ENCODE assay signal across 22 cellular contexts in the genomic region with DNA sequence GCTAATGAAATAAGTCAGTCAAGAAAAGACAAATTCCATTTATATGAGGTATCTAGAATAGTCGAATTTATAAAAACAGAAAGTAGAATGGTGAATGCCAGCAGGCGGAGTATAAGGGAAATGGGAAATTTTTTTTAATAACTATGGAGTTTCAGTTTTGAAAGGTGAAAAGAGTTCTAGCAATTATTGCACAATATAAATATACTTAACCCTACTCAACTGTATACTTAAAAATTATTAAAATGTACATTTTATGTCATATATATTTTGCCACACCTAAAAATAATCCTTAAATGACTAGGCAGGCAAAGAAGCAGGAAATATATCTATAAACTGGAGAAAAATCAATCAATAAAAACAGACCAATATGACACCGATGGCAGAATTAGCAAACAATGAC.
"Had no signal": no experiment of that assay in that cellular context is flagged by ENCODE, and none has a peak within 500 bp of the region (broad histone marks: within the 10 kb centered on the region; RNA-seq: fewer than 3 reads in every experiment).

No MANE protein-coding gene starts in this region.

- H3K27me3 ChIP-seq: dorsolateral prefrontal cortex, esophagus muscularis mucosa, gastroesophageal sphincter, heart left ventricle, hepatocyte, left lung had no signal

- ATAC-seq: foreskin keratinocyte; gastroesophageal sphincter; heart left ventricle; left cardiac atrium; left lung; left ventricle myocardium superior; lower lobe of right lung; mucosa of descending colon; naive thymus-derived CD8-positive, alpha-beta T cell had no signal

- DNase-seq: dermis blood vessel endothelial cell; dorsolateral prefrontal cortex; effector CD4-positive, alpha-beta T cell; effector memory CD4-positive, alpha-beta T cell; foreskin keratinocyte; heart left ventricle; hypothalamus; immature natural killer cell; left cardiac atrium; left lung; left ventricle myocardium superior; lower lobe of right lung; mesenchymal stem cell; mucosa of descending colon; naive B cell; naive thymus-derived CD8-positive, alpha-beta T cell had no signal

- H3K4me2 ChIP-seq: hepatocyte had no signal

- H3K36me3 ChIP-seq: esophagus muscularis mucosa, gastroesophageal sphincter, heart left ventricle, left lung, lower lobe of right lung had no signal

- FAIRE-seq: endothelial cell of umbilical vein, keratinocyte had no signal

- H3K4me3 ChIP-seq: coronary artery, dorsolateral prefrontal cortex, esophagus muscularis mucosa, gastroesophageal sphincter, heart left ventricle, hepatocyte, left lung, lower lobe of right lung, mucosa of descending colon had no signal

- H3K27ac ChIP-seq: coronary artery, dorsolateral prefrontal cortex, esophagus muscularis mucosa, foreskin keratinocyte, gastroesophageal sphincter, heart left ventricle, hepatocyte, left lung, lower lobe of right lung had no signal

- H2AFZ ChIP-seq: hepatocyte had no signal

- H3K79me2 ChIP-seq: hepatocyte had no signal

- H3K4me1 ChIP-seq: esophagus muscularis mucosa, foreskin keratinocyte, gastroesophageal sphincter, heart left ventricle, left lung, lower lobe of right lung had no signal
